Comparison of ENCODE assay signal across 20 cellular contexts in the genomic region with DNA sequence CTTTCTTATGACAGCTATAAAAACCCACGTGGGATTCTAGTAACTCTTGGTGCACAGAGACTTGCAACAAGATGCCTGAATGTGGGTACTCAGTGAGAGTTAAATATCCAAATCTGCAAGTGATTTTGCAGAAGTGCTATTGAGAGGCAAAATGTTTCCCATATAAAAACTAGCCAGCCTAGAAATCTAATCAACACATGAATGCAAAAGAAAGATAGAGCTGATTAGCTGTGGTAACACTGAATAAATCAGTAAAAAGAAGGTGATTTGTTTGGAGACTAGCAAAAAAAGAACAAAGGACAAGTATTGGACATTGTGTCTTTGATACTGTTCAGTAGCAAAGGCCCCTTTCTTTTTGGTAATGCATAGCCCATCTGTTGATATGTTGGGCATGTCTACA.
"Had no signal": no experiment of that assay in that cellular context is flagged by ENCODE, and none has a peak within 500 bp of the region (broad histone marks: within the 10 kb centered on the region; RNA-seq: fewer than 3 reads in every experiment).

No MANE protein-coding gene starts in this region.

- H3K36me3 ChIP-seq: SJSA1 had no signal

- H3K4me3 ChIP-seq: SJSA1, SK-N-MC had no signal

- H3K27ac ChIP-seq: HL-60, SJSA1, SK-N-MC had no signal

- H3K27me3 ChIP-seq: SJSA1 had no signal

- H3K9me3 ChIP-seq: SJSA1 had no signal

- DNase-seq: KBM-7, MV-4-11, NCI-H1048, NCI-H1105, NCI-H1417, NCI-H1436 treated with DMSO at 0.1 percent for 48 hours, NCI-H1694 treated with DMSO at 0.1 percent for 48 hours, NCI-H1930, NCI-H2081, NCI-H2107, NCI-H2227 treated with DMSO at 0.1 percent for 48 hours, NCI-H524, NCI-H526 treated with DMSO at 0.1 percent for 48 hours, NCI-H748 treated with DMSO at 0.1 percent for 48 hours, Right ventricle myocardium superior, RPMI8226, SIG-M5 had no signal
